In genomic region chr17:77451271-77451893, GRCh38 we compare ENCODE assay signal across 8 cellular contexts.
DNase-seq lines count a peak whose midpoint lies in the region; ATAC-seq and TF ChIP-seq lines count a peak whose summit lies in the region.

No MANE protein-coding gene starts in this region.

- no peaks in the 10 kb centered on the region for H3K9me3 ChIP-seq in CD4-positive, alpha-beta memory T cell (ENCODE audit: control insufficient read depth in 1 of 2, low read length in 2 of 2)
- no peaks in the 10 kb centered on the region for H3K9me3 ChIP-seq in Panc1 (ENCODE audit: control insufficient read depth, insufficient read depth, low read depth, low read length)

- DNase-seq in CD4-positive, alpha-beta memory T cell, result peak; percentile 65 to 83 (median 73)
- DNase-seq in HFFc6 (no peak), Panc1 (ENCODE audit: low read depth, low spot score) (no peak), Right ventricle myocardium superior (peak; percentile 84), omental fat pad (ENCODE audit: low spot score) (no peak), A172 (ENCODE audit: low spot score) (no peak), RPMI8226 (no peak)

- peaks cover 25 to 91% (median 45%) of the 10 kb centered on the region in 4 donors for H3K4me1 Mint-ChIP-seq in CD4-positive, alpha-beta memory T cell
- peaks cover 82% of the 10 kb centered on the region for H3K4me1 Mint-ChIP-seq in HFFc6 (ENCODE audit: low read depth)
- peaks cover 53% of the 10 kb centered on the region for H3K4me1 Mint-ChIP-seq in activated naive CD4-positive, alpha-beta T cell treated with anti-CD3 and anti-CD28 coated beads, Interleukin-2, amount 50 U/mL, for 24 hours

- intact Hi-C loops in CD4-positive, alpha-beta memory T cell (cut with micrococcal nuclease), result loop anchor here (1.0 to 5.0 kb wide), 3 partner anchors 8 to 676 kb away; partner anchors contain the start of gene TMC6
- intact Hi-C loops in Panc1 (cut with micrococcal nuclease; ENCODE audit: unreplicated experiment) (no loop called here), Right ventricle myocardium superior (cut with DNase I) (no loop called here)

- POLR2A ChIA-PET in CD4-positive, alpha-beta memory T cell (lab: Charles Lee; ENCODE audit: partially characterized antibody), result interaction anchor here (1.3 to 97.0 kb wide), 11 partner anchors 17 to 679 kb away, joined by 3 to 6031 read pairs (median 10); partner anchors contain the start of genes TMC8 and TNRC6C
- POLR2A ChIA-PET in Panc1 (lab: Charles Lee), result interaction anchor here (0.7 kb wide), 1 partner anchor 421 kb away, joined by 3 read pairs; no protein-coding TSS in a partner anchor

- H3K27ac Mint-ChIP-seq in CD4-positive, alpha-beta memory T cell, result peak overlapping the region; percentile 81 to 100 (median 98)
- peak overlapping the region; percentile 90 for H3K27ac Mint-ChIP-seq in HFFc6
- peak overlapping the region; percentile 97 for H3K27ac Mint-ChIP-seq in activated naive CD4-positive, alpha-beta T cell treated with anti-CD3 and anti-CD28 coated beads, Interleukin-2, amount 50 U/mL, for 24 hours

- peak overlapping the region; percentile 73 for H3K27ac ChIP-seq in CD4-positive, alpha-beta memory T cell (ENCODE audit: low read depth, low read length)
- peak overlapping the region; percentile 84 for H3K27ac ChIP-seq in Panc1 (ENCODE audit: low read length)

- H3K4me3 ChIP-seq in CD4-positive, alpha-beta memory T cell (ENCODE audit: low read length in 2 of 2), result peak overlapping the region; percentile 94 to 96
- H3K4me3 ChIP-seq in Panc1 (ENCODE audit: low read depth in 2 of 2, low read length in 2 of 2), result peak overlapping the region; percentile 44 to 59

- H3K27me3 ChIP-seq in CD4-positive, alpha-beta memory T cell (ENCODE audit: insufficient read depth, low read length), result no peaks in the 10 kb centered on the region
- no peaks in the 10 kb centered on the region for H3K27me3 ChIP-seq in Panc1 (ENCODE audit: control insufficient read depth, insufficient read depth, low read length)

- in situ Hi-C loops in Panc1 (cut with HindIII; ENCODE audit: low pct_unique_long_range_greater_than_20kb, low sequenced_read_pairs), result no loop called here

- peaks cover 0 to 6% (median 0%) of the 10 kb centered on the region in 8 donors for H3K9me3 Mint-ChIP-seq in CD4-positive, alpha-beta memory T cell
- H3K9me3 Mint-ChIP-seq in HFFc6, result no peaks in the 10 kb centered on the region
- H3K9me3 Mint-ChIP-seq in activated naive CD4-positive, alpha-beta T cell treated with anti-CD3 and anti-CD28 coated beads, Interleukin-2, amount 50 U/mL, for 24 hours, result no peaks in the 10 kb centered on the region

- peaks cover 6% of the 10 kb centered on the region for H3K36me3 ChIP-seq in CD4-positive, alpha-beta memory T cell (ENCODE audit: insufficient read depth, low read length)
- H3K36me3 ChIP-seq in Panc1 (ENCODE audit: control insufficient read depth, insufficient read depth, low read length), result no peaks in the 10 kb centered on the region; the same call in 1 of the 2 replicates

- peaks cover 22 to 51% of the 10 kb centered on the region in 2 donors for H3K36me3 Mint-ChIP-seq in CD4-positive, alpha-beta memory T cell
- peaks cover 5% of the 10 kb centered on the region for H3K36me3 Mint-ChIP-seq in HFFc6 (ENCODE audit: low read depth)
- H3K36me3 Mint-ChIP-seq in activated naive CD4-positive, alpha-beta T cell treated with anti-CD3 and anti-CD28 coated beads, Interleukin-2, amount 50 U/mL, for 24 hours, result peaks cover 5% of the 10 kb centered on the region

- TF ChIP-seq CTCF in HFFc6 (IDR thresholded peaks at IDR 0.05), result no peak
- no peak for TF ChIP-seq CTCF in Panc1 (IDR thresholded peaks at IDR 0.05)
- no peak for TF ChIP-seq CTCF in omental fat pad (IDR thresholded peaks at IDR 0.05)

- CTCF ChIA-PET in CD4-positive, alpha-beta memory T cell (lab: Charles Lee; ENCODE audit: partially characterized antibody), result interaction anchor here (0.9 to 3.9 kb wide), 12 partner anchors 10 to 120 kb away, joined by 3 to 32 read pairs (median 6); no protein-coding TSS in a partner anchor
- CTCF ChIA-PET in Panc1 (lab: Charles Lee), result interaction anchor here (1.4 kb wide), 1 partner anchor 22 kb away, joined by 6 read pairs; no protein-coding TSS in a partner anchor

- ATAC-seq in Panc1 (peak; percentile 64), Right ventricle myocardium superior (ENCODE audit: poor library complexity) (peak; percentile 73), omental fat pad (ENCODE audit: low FRiP score) (peak; percentile 51)

- no peaks in the 10 kb centered on the region for H3K27me3 Mint-ChIP-seq in CD4-positive, alpha-beta memory T cell
- peaks cover 20% of the 10 kb centered on the region for H3K27me3 Mint-ChIP-seq in HFFc6 (ENCODE audit: insufficient read depth)
- H3K27me3 Mint-ChIP-seq in activated naive CD4-positive, alpha-beta T cell treated with anti-CD3 and anti-CD28 coated beads, Interleukin-2, amount 50 U/mL, for 24 hours, result no peaks in the 10 kb centered on the region

- peak overlapping the region; percentile 90 to 100 (median 96) for H3K4me3 Mint-ChIP-seq in CD4-positive, alpha-beta memory T cell
- peak overlapping the region; percentile 87 for H3K4me3 Mint-ChIP-seq in HFFc6
- H3K4me3 Mint-ChIP-seq in activated naive CD4-positive, alpha-beta T cell treated with anti-CD3 and anti-CD28 coated beads, Interleukin-2, amount 50 U/mL, for 24 hours, result peak overlapping the region; percentile 94

- peaks cover 61% of the 10 kb centered on the region for H3K4me1 ChIP-seq in CD4-positive, alpha-beta memory T cell (ENCODE audit: insufficient read depth, low read length)
- peaks cover 79% of the 10 kb centered on the region for H3K4me1 ChIP-seq in Panc1 (ENCODE audit: control insufficient read depth, insufficient read depth, low read length)

- BruUV-seq in Panc1 (replicated peaks; lab: Mats Ljungman, UMichigan), result no TSS peak

Comparison
In these comparisons a context has a peak if more than half of its experiments do, and no peak if none do; other contexts are left out.
1. DNase-seq: peak in CD4-positive, alpha-beta memory T cell (5 of 5) and Right ventricle myocardium superior (single experiment); none in HFFc6 (single experiment), Panc1 (single experiment), omental fat pad (single experiment), A172 (single experiment) and RPMI8226 (single experiment).
2. Peak in every context shown above with its lines, with median percentiles within 50 percentile points of each other: H3K27ac Mint-ChIP-seq, H3K4me3 Mint-ChIP-seq and ATAC-seq.